ENCODE assay signal across 16 cellular contexts in genomic region chr3:88957751-88958452, GRCh38.
DNase-seq lines count a peak whose midpoint lies in the region; ATAC-seq lines count a peak whose summit lies in the region.
"Had no signal": no experiment of that assay in that cellular context is flagged by ENCODE, and none has a peak within 500 bp of the region (broad histone marks: within the 10 kb centered on the region; RNA-seq: fewer than 3 reads in every experiment).

No MANE protein-coding gene starts in this region.

- peak; percentile 92 for DNase-seq in EH (ENCODE audit: low read depth)
- peak; percentile 58 for DNase-seq in NCI-H226
- DNase-seq in epithelial cell of prostate (ENCODE audit: low read depth, low spot score), result peak; percentile 8
- peak; percentile 65 for DNase-seq in non-pigmented ciliary epithelial cell (ENCODE audit: low read depth)
- DNase-seq in SKM-1 (lab: John Stamatoyannopoulos, UW; ENCODE audit: unreplicated experiment), result no peak
- no peak for DNase-seq in DMS53 (lab: John Stamatoyannopoulos, UW)
- no peak for DNase-seq in T-helper 9 cell
- DNase-seq: activated naive CD8-positive, alpha-beta T cell treated with anti-CD3 and anti-CD28 coated beads, Interleukin-2, amount 50 U/mL, for 24 hours; Caco-2; NCI-H1417; NCI-H526; SHP77; sigmoid colon had no signal

- ATAC-seq in GM18858 (IDR thresholded peaks at IDR 0.05; ENCODE audit: unreplicated experiment), result no peak
- ATAC-seq: activated naive CD8-positive, alpha-beta T cell treated with anti-CD3 and anti-CD28 coated beads, Interleukin-2, amount 50 U/mL, for 24 hours; HepG2 had no signal

- H3K27ac ChIP-seq in epithelial cell of prostate, result peak overlapping the region; percentile 65
- H3K27ac ChIP-seq: sigmoid colon, VCaP had no signal

Comparison
In these comparisons a context has a peak if more than half of its experiments do, and no peak if none do; other contexts are left out.
1. DNase-seq: peak in EH (single experiment), NCI-H226 (single experiment), epithelial cell of prostate (single experiment) and non-pigmented ciliary epithelial cell (single experiment); none in SKM-1 (single experiment), DMS53 (single experiment) and T-helper 9 cell (single experiment).